Comparison of ENCODE assay signal across 12 cellular contexts in the genomic region with DNA sequence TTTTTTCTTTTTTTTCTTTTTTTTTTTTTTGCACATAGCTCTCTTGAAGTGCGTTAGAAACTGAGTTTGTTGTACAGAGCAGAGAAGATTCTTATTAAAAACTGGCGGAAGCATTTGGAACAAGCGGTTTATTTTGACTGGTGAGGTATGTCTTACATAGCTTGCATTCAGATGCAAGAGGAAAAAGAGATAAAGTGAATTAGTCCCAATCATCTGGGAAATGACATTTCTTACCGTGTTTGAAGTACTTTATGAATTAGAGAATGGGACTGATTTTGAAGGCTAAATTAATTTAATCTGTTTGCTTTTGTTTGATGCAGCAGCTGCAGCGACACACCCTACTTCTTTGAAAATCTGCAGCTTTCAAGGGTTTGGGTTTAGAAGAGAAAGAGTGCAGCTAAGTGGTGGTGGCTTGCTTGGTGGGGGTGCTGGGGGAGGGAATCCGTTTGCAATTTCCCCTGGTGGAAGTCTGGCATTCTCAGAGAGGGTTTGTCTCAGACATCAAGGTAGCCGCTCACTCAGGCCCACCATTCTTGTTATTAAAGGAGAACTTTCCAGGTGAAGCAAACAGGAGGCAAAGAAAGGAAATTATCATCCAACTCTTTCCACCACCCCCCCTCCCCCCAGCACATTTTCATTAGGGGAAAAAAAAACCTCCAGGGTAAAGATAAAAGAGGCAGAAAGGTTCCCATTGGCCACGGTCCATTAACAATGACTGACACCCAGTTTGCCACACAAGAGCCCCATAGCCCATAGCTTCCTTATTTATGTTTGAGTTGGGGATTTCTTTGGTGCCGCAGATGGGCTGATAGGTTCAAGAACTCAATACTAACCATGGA.
DNase-seq lines count a peak whose midpoint lies in the region; TF ChIP-seq lines count a peak whose summit lies in the region.
"Had no signal": no experiment of that assay in that cellular context is flagged by ENCODE, and none has a peak within 500 bp of the region (broad histone marks: within the 10 kb centered on the region; RNA-seq: fewer than 3 reads in every experiment).

No MANE protein-coding gene starts in this region.

- DNase-seq in ELF-1 (ENCODE audit: low read depth, low spot score) (peak; percentile 74), NCI-H69 (lab: John Stamatoyannopoulos, UW) (peak; percentile 58), C1 segment of cervical spinal cord (lab: John Stamatoyannopoulos, UW) (no peak), glomerular visceral epithelial cell (ENCODE audit: extremely low spot score) (no peak), activated gamma-delta T cell (lab: John Stamatoyannopoulos, UW) (no peak), mesenteric fat pad (ENCODE audit: low spot score) (no peak)
- DNase-seq: naive thymus-derived CD4-positive, alpha-beta T cell; NCI-H774 had no signal

- 2 to 10% methylated on average over 7 to 9 of the region's 9 CpGs for WGBS in ectodermal cell, 2 experiments

- no peaks in the 10 kb centered on the region for H3K27me3 Mint-ChIP-seq in nephron (ENCODE audit: low read depth)

- no peaks in the 10 kb centered on the region for H3K27me3 ChIP-seq in ectodermal cell (ENCODE audit: control insufficient read depth, insufficient read depth, low read length, poor library complexity, severe bottlenecking)
- H3K27me3 ChIP-seq: tibial artery had no signal

- H3K27ac Mint-ChIP-seq in nephron: peak overlapping the region; percentile 94 to 98 (median 98)
- H3K27ac Mint-ChIP-seq: T-helper 2 cell treated with Interferon-gamma antibody and Interleukin-4, amounts not matched to agents 5 μg/mL and 100 μg/mL, for 36 hours had no signal

- peak overlapping the region; percentile 43 for H3K4me3 ChIP-seq in ectodermal cell (ENCODE audit: insufficient read depth, low read depth, low read length)

- no peaks in the 10 kb centered on the region for H3K36me3 Mint-ChIP-seq in nephron (ENCODE audit: low read depth)
- H3K36me3 Mint-ChIP-seq: naive thymus-derived CD4-positive, alpha-beta T cell had no signal

- peak overlapping the region; percentile 77 to 83 (median 82) for H3K4me3 Mint-ChIP-seq in nephron
- H3K4me3 Mint-ChIP-seq: T-helper 2 cell treated with Interferon-gamma antibody and Interleukin-4, amounts not matched to agents 5 μg/mL and 100 μg/mL, for 36 hours had no signal

- no peak for TF ChIP-seq CTCF in nephron (IDR thresholded peaks at IDR 0.05; ENCODE audit: unreplicated experiment in 3 of 3)

- peak overlapping the region; percentile 90 for H3K27ac ChIP-seq in ectodermal cell (ENCODE audit: insufficient read depth, low read depth, low read length, poor library complexity, severe bottlenecking)

- H3K4me1 ChIP-seq in ectodermal cell (ENCODE audit: control insufficient read depth, insufficient read depth, low read length): peaks cover 54% of the 10 kb centered on the region

- no peaks in the 10 kb centered on the region for H3K9me3 ChIP-seq in ectodermal cell (ENCODE audit: control insufficient read depth, low read length)
- H3K9me3 ChIP-seq: tibial artery had no signal

- no peaks in the 10 kb centered on the region for H3K9me3 Mint-ChIP-seq in nephron
- H3K9me3 Mint-ChIP-seq: naive thymus-derived CD4-positive, alpha-beta T cell; T-helper 2 cell treated with Interferon-gamma antibody and Interleukin-4, amounts not matched to agents 5 μg/mL and 100 μg/mL, for 36 hours had no signal

- H3K4me1 Mint-ChIP-seq in nephron: peaks cover 61% of the 10 kb centered on the region

- no peaks in the 10 kb centered on the region for H3K36me3 ChIP-seq in ectodermal cell (ENCODE audit: control insufficient read depth, insufficient read depth, low read length)
- H3K36me3 ChIP-seq: tibial artery had no signal

Comparison
In these comparisons a context has a peak if more than half of its experiments do, and no peak if none do; other contexts are left out.
1. DNase-seq: peak in ELF-1 (single experiment) and NCI-H69 (single experiment); none in C1 segment of cervical spinal cord (0 of 14), glomerular visceral epithelial cell (single experiment), activated gamma-delta T cell (single experiment) and mesenteric fat pad (single experiment).